In genomic region chr19:5128251-5128931, GRCh38 we compare ENCODE assay signal across 9 cellular contexts.
A peak's percentile ranks its signal among the peaks of the same experiment; 100 is the strongest.
DNase-seq lines count a peak whose midpoint lies in the region; ATAC-seq and TF ChIP-seq lines count a peak whose summit lies in the region.
"Had no signal": no experiment of that assay in that cellular context is flagged by ENCODE, and none has a peak within 500 bp of the region (broad histone marks: within the 10 kb centered on the region; RNA-seq: fewer than 3 reads in every experiment).

No MANE protein-coding gene starts in this region.

- H3K36me3 ChIP-seq in adipocyte (ENCODE audit: control insufficient read depth, insufficient read depth, low read length, severe bottlenecking) = peaks cover 16% of the 10 kb centered on the region
- peaks cover 0 to 30% (median 11%) of the 10 kb centered on the region in 4 donors for H3K36me3 ChIP-seq in sigmoid colon

- ATAC-seq in HG03159 (IDR thresholded peaks at IDR 0.05; ENCODE audit: unreplicated experiment) = no peak

- H3K9me3 ChIP-seq in adipocyte (ENCODE audit: control insufficient read depth, low read length) (no peaks in the 10 kb centered on the region), sigmoid colon (no peaks in the 10 kb centered on the region)

- no peak for TF ChIP-seq EP300 in sigmoid colon (IDR thresholded peaks at IDR 0.05)

- H3K27ac ChIP-seq in sigmoid colon = peak overlapping the region; percentile 42 to 67 (median 52)

- H3K27me3 ChIP-seq in adipocyte (replicated peaks; ENCODE audit: control insufficient read depth, insufficient read depth, low read length) = no peaks in the 10 kb centered on the region
- no peaks in the 10 kb centered on the region for H3K27me3 ChIP-seq in sigmoid colon

- 64 to 87% methylated on average over 25 of the region's 25 CpGs for WGBS in sigmoid colon, 2 donors

- no peak for TF ChIP-seq POLR2A in sigmoid colon (IDR thresholded peaks at IDR 0.05)

- no peak overlapping the region for H3K4me3 ChIP-seq in adipocyte (ENCODE audit: low read length)
- H3K4me3 ChIP-seq in sigmoid colon = peak overlapping the region in 1 of 4 donors; percentile 4

- DNase-seq in ELF-1 (ENCODE audit: low read depth, low spot score) = peak; percentile 73
- DNase-seq in adipocyte (ENCODE audit: low read depth) = peak; percentile 32
- peak; percentile 89 for DNase-seq in hepatic stellate cell (ENCODE audit: low spot score)
- DNase-seq in sigmoid colon = peak; percentile 85
- DNase-seq in stimulated activated CD4-positive, alpha-beta T cell treated with anti-CD3 and anti-CD28 coated beads, Interleukin-12 subunit alpha, Interleukin-12 subunit beta, amount 100 ng/mL, for 4 hours = no peak
- DNase-seq in stimulated activated CD8-positive, alpha-beta memory T cell treated with anti-CD3 and anti-CD28 coated beads, Interleukin-4, amount 100 ng/mL, for 48 hours = no peak
- no peak for DNase-seq in DMS79 treated with DMSO at 0.1 percent for 48 hours (lab: John Stamatoyannopoulos, UW)
- DNase-seq: DND-41 had no signal

- intact Hi-C loops in sigmoid colon (cut with DNase I) = loop anchor here (5.0 kb wide), 1 partner anchor 36 kb away; no protein-coding TSS in a partner anchor

- H3K4me1 ChIP-seq in adipocyte (ENCODE audit: control insufficient read depth, insufficient read depth, low read length) (peaks cover 9% of the 10 kb centered on the region), sigmoid colon (peaks cover 0 to 26% (median 20%) of the 10 kb centered on the region in 4 donors)

- TF ChIP-seq CTCF in sigmoid colon (IDR thresholded peaks at IDR 0.05) = no peak

- peak overlapping the region; percentile 68 for H3K9ac ChIP-seq in adipocyte (ENCODE audit: low read length)

Comparison
In these comparisons a context has a peak if more than half of its experiments do, and no peak if none do; other contexts are left out.
1. DNase-seq: peak in ELF-1 (single experiment), adipocyte (single experiment), hepatic stellate cell (single experiment) and sigmoid colon (single experiment); none in stimulated activated CD4-positive, alpha-beta T cell treated with anti-CD3 and anti-CD28 coated beads, Interleukin-12 subunit alpha, Interleukin-12 subunit beta, amount 100 ng/mL, for 4 hours (single experiment), stimulated activated CD8-positive, alpha-beta memory T cell treated with anti-CD3 and anti-CD28 coated beads, Interleukin-4, amount 100 ng/mL, for 48 hours (single experiment) and DMS79 treated with DMSO at 0.1 percent for 48 hours (single experiment).